Comparison of ENCODE assay signal across 14 cellular contexts in genomic region chr3:4838621-4839022, GRCh38.
DNase-seq lines count a peak whose midpoint lies in the region; ATAC-seq and TF ChIP-seq lines count a peak whose summit lies in the region.
"Had no signal": no experiment of that assay in that cellular context is flagged by ENCODE, and none has a peak within 500 bp of the region (broad histone marks: within the 10 kb centered on the region; RNA-seq: fewer than 3 reads in every experiment).

No MANE protein-coding gene starts in this region.

- DNase-seq in SK-MEL-5 (ENCODE audit: low read depth, low spot score) (peak; percentile 77), lower leg skin (ENCODE audit: low spot score in 2 of 2) (no peak), islet precursor cell (no peak), H9 (no peak)
- no peak for DNase-seq in stimulated activated naive CD8-positive, alpha-beta T cell treated with anti-CD3 and anti-CD28 coated beads, Interleukin-15, amount 100 ng/mL, for 72 hours
- DNase-seq: cerebellar nuclear complex; NCI-H1105; stimulated activated CD4-positive, alpha-beta T cell treated with anti-CD3 and anti-CD28 coated beads, Interleukin-15, amount 100 ng/mL, for 24 hours; stimulated activated naive CD4-positive, alpha-beta T cell treated with Interleukin-2 at 50 U/mL for 16 hours; T-helper 9 cell had no signal

- H3K4me1 Mint-ChIP-seq in stimulated activated naive CD8-positive, alpha-beta T cell treated with anti-CD3 and anti-CD28 coated beads, Interleukin-15, amount 100 ng/mL, for 72 hours = peaks cover 88% of the 10 kb centered on the region
- H3K4me1 Mint-ChIP-seq in H9 = peaks cover 11 to 13% of the 10 kb centered on the region in 2 experiments
- H3K4me1 Mint-ChIP-seq: neural progenitor cell had no signal

- no peaks in the 10 kb centered on the region for H3K23me2 ChIP-seq in H9 (ENCODE audit: insufficient read length, low read depth, low read length, poor library complexity, severe bottlenecking)

- no peak overlapping the region for H2BK15ac ChIP-seq in H9 (ENCODE audit: low read depth, low read length)

- H4K5ac ChIP-seq in H9 (ENCODE audit: insufficient read length, low read depth, low read length) = no peak overlapping the region

- whole genome bisulfite sequencing in lower leg skin, 2 donors = 88 to 95% methylated on average over 4 of the region's 4 CpGs
- no CpG with 5 or more reads among the region's 4 CpGs for WGBS in H9 (ENCODE audit: extremely low coverage, insufficient read length, low lambda C conversion rate)

- H2AK5ac ChIP-seq in H9 (ENCODE audit: insufficient read length, low read length) = no peak overlapping the region

- no peak overlapping the region for H3K9ac ChIP-seq in H9 (ENCODE audit: extremely low read depth, insufficient read length, low read length)
- H3K9ac ChIP-seq: neural progenitor cell had no signal

- no peak overlapping the region for H2BK120ac ChIP-seq in H9 (ENCODE audit: low read depth, low read length, poor library complexity, severe bottlenecking)

- H3K4me2 ChIP-seq in H9 (ENCODE audit: insufficient read depth, insufficient read length, low read length) = no peak overlapping the region
- H3K4me2 ChIP-seq: neural progenitor cell had no signal

- H3K9me3 ChIP-seq in H9 (ENCODE audit: control insufficient read depth, low read depth, low read length) = no peaks in the 10 kb centered on the region

- H2BK20ac ChIP-seq in H9 (ENCODE audit: low read depth, low read length, poor library complexity, severe bottlenecking) = no peak overlapping the region

- no peak overlapping the region for H3K18ac ChIP-seq in H9 (ENCODE audit: insufficient read length, low read depth, low read length)

- H4K8ac ChIP-seq in H9 (replicated peaks; ENCODE audit: insufficient read length, low read depth, low read length) = no peak overlapping the region

- in situ Hi-C loops in SK-MEL-5 (cut with HindIII; ENCODE audit: low pct_unique_long_range_greater_than_20kb, low sequenced_read_pairs) = no loop called here

- no peaks in the 10 kb centered on the region for H3K27me3 Mint-ChIP-seq in stimulated activated naive CD8-positive, alpha-beta T cell treated with anti-CD3 and anti-CD28 coated beads, Interleukin-15, amount 100 ng/mL, for 72 hours
- H3K27me3 Mint-ChIP-seq in H9 (ENCODE audit: low read depth) = no peaks in the 10 kb centered on the region

- peak overlapping the region in 1 of 2 donors; percentile 70 for H3K27ac Mint-ChIP-seq in stimulated activated naive CD8-positive, alpha-beta T cell treated with anti-CD3 and anti-CD28 coated beads, Interleukin-15, amount 100 ng/mL, for 72 hours
- H3K27ac Mint-ChIP-seq in H9 = no peak overlapping the region
- H3K27ac Mint-ChIP-seq: neural progenitor cell had no signal

- no peak overlapping the region for H3K14ac ChIP-seq in H9 (ENCODE audit: insufficient read depth, low read length)

- no peaks in the 10 kb centered on the region for H3K36me3 Mint-ChIP-seq in H9 (ENCODE audit: insufficient read depth in 1 of 3, low read depth in 3 of 3)
- H3K36me3 Mint-ChIP-seq: neural progenitor cell had no signal

- TF ChIP-seq CTCF in lower leg skin (IDR thresholded peaks at IDR 0.05) = no peak
- TF ChIP-seq CTCF in H9 (conservative IDR thresholded peaks at IDR 0.05) = no peak

- no peak overlapping the region for H3K27ac ChIP-seq in H9 (ENCODE audit: insufficient read length, low read depth, low read length)
- H3K27ac ChIP-seq: neural progenitor cell had no signal

- H3K56ac ChIP-seq in H9 (ENCODE audit: insufficient read length, low read depth, low read length) = no peak overlapping the region

- H2BK12ac ChIP-seq in H9 (ENCODE audit: insufficient read length, low read depth, low read length) = no peak overlapping the region

- H3K9me3 Mint-ChIP-seq in stimulated activated naive CD8-positive, alpha-beta T cell treated with anti-CD3 and anti-CD28 coated beads, Interleukin-15, amount 100 ng/mL, for 72 hours = no peaks in the 10 kb centered on the region
- H3K9me3 Mint-ChIP-seq in H9 = no peaks in the 10 kb centered on the region
- H3K9me3 Mint-ChIP-seq: neural progenitor cell had no signal

- intact Hi-C loops in lower leg skin (cut with DNase I; ENCODE audit: low total_unique reads) = no loop called here

- no peak overlapping the region for H3K23ac ChIP-seq in H9 (ENCODE audit: insufficient read length, low read depth, low read length)

- ATAC-seq in GM18511 (IDR thresholded peaks at IDR 0.05; ENCODE audit: unreplicated experiment) = peak; percentile 82
- ATAC-seq in GM19468 (IDR thresholded peaks at IDR 0.05; ENCODE audit: extremely low read depth, unreplicated experiment) = peak; percentile 70
- ATAC-seq in HG02981 (IDR thresholded peaks at IDR 0.05; ENCODE audit: unreplicated experiment) = peak; percentile 48
- no peak for ATAC-seq in stimulated activated naive CD8-positive, alpha-beta T cell treated with anti-CD3 and anti-CD28 coated beads, Interleukin-15, amount 100 ng/mL, for 72 hours

- no peaks in the 10 kb centered on the region; the same call in 1 of the 2 replicates for H3K4me1 ChIP-seq in H9 (ENCODE audit: insufficient read depth, low read length)
- H3K4me1 ChIP-seq: neural progenitor cell had no signal

- H3K27me3 ChIP-seq in H9 (ENCODE audit: insufficient read depth, low read length) = no peaks in the 10 kb centered on the region
- H3K27me3 ChIP-seq: neural progenitor cell had no signal

- no peak overlapping the region for H3K4ac ChIP-seq in H9 (ENCODE audit: low read depth, low read length)

- H3K79me2 ChIP-seq in H9 (ENCODE audit: insufficient read depth, low read length) = no peaks in the 10 kb centered on the region

- no peaks in the 10 kb centered on the region for H3K79me1 ChIP-seq in H9 (ENCODE audit: insufficient read depth, low read depth, low read length, poor library complexity, severe bottlenecking)

- no peak overlapping the region for H4K91ac ChIP-seq in H9 (ENCODE audit: insufficient read length, low read depth, low read length)

- no peak overlapping the region for H3T11ph ChIP-seq in H9 (ENCODE audit: low read length)

- H2AFZ ChIP-seq in H9 (ENCODE audit: low read length) = no peak overlapping the region
- H2AFZ ChIP-seq: neural progenitor cell had no signal

- H2BK5ac ChIP-seq in H9 (ENCODE audit: insufficient read length, low read length) = no peak overlapping the region

- no peak overlapping the region for H3K4me3 ChIP-seq in lower leg skin (ENCODE audit: low read depth, poor library complexity, severe bottlenecking)
- H3K4me3 ChIP-seq: neural progenitor cell had no signal

- TF ChIP-seq POLR2A in lower leg skin (IDR thresholded peaks at IDR 0.05) = no peak

- H4K20me1 ChIP-seq in H9 (ENCODE audit: control insufficient read depth, insufficient read depth, insufficient read length) = no peaks in the 10 kb centered on the region

- peak overlapping the region in 1 of 2 donors; percentile 40 for H3K4me3 Mint-ChIP-seq in stimulated activated naive CD8-positive, alpha-beta T cell treated with anti-CD3 and anti-CD28 coated beads, Interleukin-15, amount 100 ng/mL, for 72 hours
- no peak overlapping the region for H3K4me3 Mint-ChIP-seq in H9
- H3K4me3 Mint-ChIP-seq: neural progenitor cell had no signal
